ENCODE assay signal across 11 cellular contexts in genomic region chr3:42880183-42880582, GRCh38. TPM values are rescaled to one million over a fixed set of nuclear protein-coding genes. Genes with fewer than 3 reads are reported as not detected.
DNase-seq lines count a peak whose midpoint lies in the region; ATAC-seq, FAIRE-seq and TF ChIP-seq lines count a peak whose summit lies in the region.
"Had no signal": no experiment of that assay in that cellular context is flagged by ENCODE, and none has a peak within 500 bp of the region (broad histone marks: within the 10 kb centered on the region; RNA-seq: fewer than 3 reads in every experiment).

No MANE protein-coding gene starts in this region.

- intact Hi-C loops in HepG2 (cut with micrococcal nuclease; ENCODE audit: unreplicated experiment) = loop anchor here (2.0 kb wide), 2 partner anchors 41 to 99 kb away; no protein-coding TSS in a partner anchor
- intact Hi-C loops in mammary epithelial cell (cut with micrococcal nuclease) = loop anchor here (2.0 to 5.0 kb wide), 2 partner anchors 41 to 333 kb away; no protein-coding TSS in a partner anchor
- intact Hi-C loops in vagina (cut with DNase I) = loop anchor here (5.0 kb wide), 2 partner anchors 48 to 98 kb away; no protein-coding TSS in a partner anchor

- BruUV-seq in HepG2 (replicated peaks; lab: Mats Ljungman, UMichigan) = no TSS peak
- BruUV-seq in mammary epithelial cell (replicated peaks; lab: Mats Ljungman, UMichigan) = no TSS peak

- H3K9ac ChIP-seq in liver (ENCODE audit: low read depth in 1 of 2, low read length in 2 of 2) (no peak overlapping the region), HepG2 (ENCODE audit: insufficient read depth, low read depth, low read length) (no peak overlapping the region), mammary epithelial cell (ENCODE audit: insufficient read depth, low read length) (no peak overlapping the region), mucosa of rectum (ENCODE audit: low read depth in 1 of 2, low read length in 2 of 2) (peak overlapping the region in 1 of 2 donors; percentile 57)

- H3K27ac ChIP-seq in liver (ENCODE audit: low read depth in 1 of 2, low read length in 2 of 2) (peak overlapping the region; percentile 87 to 91), HepG2 (ENCODE audit: extremely low read length, insufficient read depth, low read length) (no peak overlapping the region), mammary epithelial cell (ENCODE audit: insufficient read depth, low read depth, low read length) (no peak overlapping the region), mucosa of rectum (ENCODE audit: low read depth in 2 of 2, low read length in 2 of 2) (no peak overlapping the region), vagina (peak overlapping the region; percentile 78)
- H3K27ac ChIP-seq: pancreas had no signal

- H3K9me3 ChIP-seq in liver (ENCODE audit: control insufficient read depth in 4 of 4, low read length in 3 of 4) (no peaks in the 10 kb centered on the region), HepG2 (ENCODE audit: low read length) (no peaks in the 10 kb centered on the region), mammary epithelial cell (replicated peaks; ENCODE audit: insufficient read depth, low read length) (no peaks in the 10 kb centered on the region), mucosa of rectum (ENCODE audit: control insufficient read depth in 2 of 2, low read length in 2 of 2) (no peaks in the 10 kb centered on the region), vagina (no peaks in the 10 kb centered on the region)
- H3K9me3 ChIP-seq: pancreas had no signal

- no peak for FAIRE-seq in HepG2 (lab: Jason Lieb, UNC)
- FAIRE-seq: pancreas had no signal

- WGBS in liver = 90% methylated on average over 9 of the region's 9 CpGs
- WGBS in HepG2 (ENCODE audit: low lambda C conversion rate) = 93% methylated on average over 9 of the region's 9 CpGs
- WGBS in mammary epithelial cell (ENCODE audit: low coverage, missing lambda C conversion rate) = 73% methylated on average over 8 of the region's 9 CpGs

- DNase-seq in HepG2 (ENCODE audit: low spot score) (no peak), mammary epithelial cell (no peak), vagina (ENCODE audit: extremely low spot score in 2 of 2) (no peak), NCI-H1436 (lab: John Stamatoyannopoulos, UW) (no peak)
- no peak for DNase-seq in stimulated activated naive CD4-positive, alpha-beta T cell treated with Interleukin-2 at 50 U/mL for 16 hours (lab: John Stamatoyannopoulos, UW)

- H3K4me1 ChIP-seq in liver (ENCODE audit: control insufficient read depth in 4 of 4, insufficient read depth in 4 of 4, low read length in 3 of 4) = peaks cover 5 to 38% (median 22%) of the 10 kb centered on the region in 4 donors
- H3K4me1 ChIP-seq in HepG2 (ENCODE audit: insufficient read depth, low read length) = peaks cover 58% of the 10 kb centered on the region
- H3K4me1 ChIP-seq in mammary epithelial cell (ENCODE audit: insufficient read depth, low read length) = peaks cover 10% of the 10 kb centered on the region
- peaks cover 2 to 4% of the 10 kb centered on the region in 2 donors for H3K4me1 ChIP-seq in mucosa of rectum (ENCODE audit: control insufficient read depth in 2 of 2, insufficient read depth in 2 of 2, low read length in 2 of 2)
- H3K4me1 ChIP-seq in vagina = peaks cover 10% of the 10 kb centered on the region

- TF ChIP-seq EP300 in HepG2 (IDR thresholded peaks at IDR 0.05; ENCODE audit: low read depth in 2 of 2, low read length in 2 of 2) (no peak), HepG2 (CRISPR knock-in tag; IDR thresholded peaks at IDR 0.05; ENCODE audit: borderline replicate concordance) (no peak)

- H3K79me2 ChIP-seq in HepG2 (ENCODE audit: insufficient read depth, low read length) (no peaks in the 10 kb centered on the region), mammary epithelial cell (ENCODE audit: insufficient read depth, low read length) (no peaks in the 10 kb centered on the region)

- no peak for TF ChIP-seq POLR2A in HepG2 (IDR thresholded peaks at IDR 0.05; ENCODE audit: insufficient read depth in 1 of 2, low read depth in 2 of 2, low read length in 2 of 2)
- no peak for TF ChIP-seq POLR2A in vagina (IDR thresholded peaks at IDR 0.05)

- ATAC-seq in HepG2 (no peak), HG03521 (IDR thresholded peaks at IDR 0.05; ENCODE audit: unreplicated experiment) (no peak)

- POLR2A ChIA-PET in HepG2 (lab: Yijun Ruan, JAX) = no interaction called here

- dilution Hi-C loops in mammary epithelial cell (cut with HindIII; ENCODE audit: low sequenced_read_pairs) = no loop called here

- no peak for TF ChIP-seq CTCF in liver (IDR thresholded peaks at IDR 0.05; ENCODE audit: low read depth, low read length, missing input control)
- no peak for TF ChIP-seq CTCF in HepG2 (CRISPR knock-in tag; IDR thresholded peaks at IDR 0.05)
- TF ChIP-seq CTCF in mammary epithelial cell (conservative IDR thresholded peaks at IDR 0.05 in 1 of 2, IDR thresholded peaks at IDR 0.05 in 1 of 2; ENCODE audit: extremely low read depth in 1 of 2, insufficient read depth in 1 of 2, low read depth in 1 of 2, low read length in 2 of 2) = no peak
- no peak for TF ChIP-seq CTCF in vagina (IDR thresholded peaks at IDR 0.05)

- no peak for TF ChIP-seq RAD21 in liver (IDR thresholded peaks at IDR 0.05)
- no peak for TF ChIP-seq RAD21 in HepG2 (CRISPR knock-in tag; IDR thresholded peaks at IDR 0.05)

- no peaks in the 10 kb centered on the region for H3K27me3 ChIP-seq in liver (ENCODE audit: control insufficient read depth in 4 of 4, insufficient read depth in 4 of 4, low read length in 3 of 4)
- H3K27me3 ChIP-seq in HepG2 (ENCODE audit: control insufficient read depth in 1 of 2, insufficient read depth in 2 of 2, low read length in 2 of 2) = no peaks in the 10 kb centered on the region; a peak in 1 of 5 replicates
- H3K27me3 ChIP-seq in mammary epithelial cell (ENCODE audit: insufficient read depth, low read length) = no peaks in the 10 kb centered on the region
- no peaks in the 10 kb centered on the region for H3K27me3 ChIP-seq in mucosa of rectum (ENCODE audit: control insufficient read depth in 2 of 2, insufficient read depth in 2 of 2, low read length in 2 of 2)
- H3K27me3 ChIP-seq in vagina = no peaks in the 10 kb centered on the region
- H3K27me3 ChIP-seq: pancreas had no signal

- no peaks in the 10 kb centered on the region for H3K36me3 ChIP-seq in liver (ENCODE audit: control insufficient read depth in 4 of 4, insufficient read depth in 3 of 4, low read depth in 1 of 4, low read length in 3 of 4)
- no peaks in the 10 kb centered on the region for H3K36me3 ChIP-seq in HepG2 (replicated peaks in 1 of 2; ENCODE audit: control insufficient read depth in 1 of 2, insufficient read depth in 2 of 2, low read length in 2 of 2)
- no peaks in the 10 kb centered on the region for H3K36me3 ChIP-seq in mammary epithelial cell (ENCODE audit: insufficient read depth, low read length)
- no peaks in the 10 kb centered on the region for H3K36me3 ChIP-seq in mucosa of rectum (ENCODE audit: control insufficient read depth in 2 of 2, insufficient read depth in 2 of 2, low read length in 2 of 2)
- no peaks in the 10 kb centered on the region for H3K36me3 ChIP-seq in vagina
- H3K36me3 ChIP-seq: pancreas had no signal

- CTCF ChIA-PET in HepG2 (lab: Yijun Ruan, JAX; ENCODE audit: low intra/inter-chr PET ratio, low total read pairs) = interaction anchor here (1.2 to 6.1 kb wide), 5 partner anchors 35 to 99 kb away, joined by 3 to 79 read pairs (median 9); no protein-coding TSS in a partner anchor
- CTCF ChIA-PET in mammary epithelial cell (lab: Charles Lee; ENCODE audit: low non-redundant PET) = no interaction called here

- H3K4me2 ChIP-seq in HepG2 (ENCODE audit: low read depth, low read length) (no peak overlapping the region), mammary epithelial cell (ENCODE audit: insufficient read depth, low read depth, low read length) (peak overlapping the region; percentile 98)

- H3K4me3 ChIP-seq in liver (ENCODE audit: low read depth in 1 of 3, low read length in 3 of 3) (peak overlapping the region; percentile 56 to 65 (median 57)), HepG2 (replicated peaks in 1 of 3; ENCODE audit: insufficient read depth in 1 of 3, low read depth in 2 of 3, low read length in 3 of 3) (no peak overlapping the region), mammary epithelial cell (replicated peaks in 1 of 3; ENCODE audit: insufficient read depth in 1 of 3, low read depth in 2 of 3, low read length in 3 of 3) (peak overlapping the region in 2 of 3 experiments; percentile 59 to 71), mucosa of rectum (ENCODE audit: low read length in 2 of 2) (peak overlapping the region; percentile 57 to 74), vagina (peak overlapping the region; percentile 59 to 63)

- in situ Hi-C loops in HepG2 (cut with HindIII; ENCODE audit: extremely low pct_ligation_motif_present, low pct_unique_long_range_greater_than_20kb) (no loop called here), mammary epithelial cell (cut with MboI; ENCODE audit: low sequenced_read_pairs in 2 of 2) (no loop called here)

- no peaks in the 10 kb centered on the region for H4K20me1 ChIP-seq in HepG2 (ENCODE audit: insufficient read depth, low read length)
- H4K20me1 ChIP-seq in mammary epithelial cell (ENCODE audit: insufficient read depth, low read length) = no peaks in the 10 kb centered on the region

- H2AFZ ChIP-seq in HepG2 (ENCODE audit: low read length) (no peak overlapping the region), mammary epithelial cell (ENCODE audit: low read depth, low read length) (peak overlapping the region; percentile 98)

RNA-seq across cellular contexts. Expression of gene CYP8B1, which starts 4.5 kb away (rescaled TPM):
- 100 to 1,000 TPM in 1 of 2 donors, 10 to 100 TPM in 1; 21.2 to 490 TPM for total RNA-seq in liver
- 100 to 1,000 TPM; 218 to 229 TPM for polyA plus RNA-seq in liver
- total RNA-seq in HepG2 (2016; rRNA removed; fragmentation: Illumina TruSeq; extraction: Trizol) = 0.58 and 0.90 TPM in 2 replicates
- total RNA-seq in HepG2 (2016; cell fraction: cytosol; rRNA removed; fragmentation: Illumina TruSeq; extraction: Trizol; ENCODE audit: low read depth) = 0.20 and 0.26 TPM in 2 replicates
- 0.41 and 0.79 TPM in 2 replicates for total RNA-seq in HepG2 (2016; cell fraction: insoluble cytoplasmic fraction; rRNA removed; fragmentation: Illumina TruSeq; extraction: Trizol)
- 0.25 and 0.41 TPM in 2 replicates for total RNA-seq in HepG2 (2016; cell fraction: membrane; rRNA removed; fragmentation: Illumina TruSeq; extraction: Trizol)
- total RNA-seq in HepG2 (2016; cell fraction: nucleus; rRNA removed; fragmentation: Illumina TruSeq; extraction: Trizol) = 1.2 and 1.7 TPM in 2 replicates
- 2.0 and 2.8 TPM in 2 replicates for polyA plus RNA-seq in HepG2 (2011; rRNA removed)
- 1.5 and 2.3 TPM in 2 replicates for polyA plus RNA-seq in HepG2 (2011; cell fraction: cytosol; rRNA removed)
- polyA plus RNA-seq in HepG2 (2011; cell fraction: nucleus; rRNA removed) = 0.79 and 1.8 TPM in 2 replicates
- 2.6 and 4.9 TPM in 2 replicates for polyA plus RNA-seq in HepG2 (2012)
- polyA plus RNA-seq in HepG2 (2016; cell fraction: cytosol; fragmentation: Illumina TruSeq; extraction: Trizol; ENCODE audit: low read depth) = 0.12 and 0.17 TPM in 2 replicates
- polyA plus RNA-seq in HepG2 (2016; cell fraction: insoluble cytoplasmic fraction; fragmentation: Illumina TruSeq; extraction: Trizol; ENCODE audit: low read depth) = 0.52 and 0.73 TPM in 2 replicates
- 0.31 and 0.44 TPM in 2 replicates for polyA plus RNA-seq in HepG2 (2016; cell fraction: membrane; fragmentation: Illumina TruSeq; extraction: Trizol; ENCODE audit: low read depth)
- polyA plus RNA-seq in HepG2 (2016; cell fraction: nucleus; fragmentation: Illumina TruSeq; extraction: Trizol; ENCODE audit: insufficient read depth, low read depth) = 1.5 and 2.0 TPM in 2 replicates
- 4.2 TPM in 1 of 2 replicates, not detected in the other for polyA minus RNA-seq in HepG2 (2011; rRNA and poly(A)+ RNA removed; ENCODE audit: low replicate concordance)
- 2.0 and 3.6 TPM in 2 replicates for polyA minus RNA-seq in HepG2 (2011; cell fraction: cytosol; rRNA and poly(A)+ RNA removed)
- polyA minus RNA-seq in HepG2 (2011; cell fraction: nucleus; rRNA and poly(A)+ RNA removed) = 2.4 and 2.6 TPM in 2 replicates
- not detected for total RNA-seq in mammary epithelial cell
- polyA plus RNA-seq in mammary epithelial cell = not detected
- polyA minus RNA-seq in mammary epithelial cell = not detected
- total RNA-seq in vagina = not detected
- total RNA-seq: dermis blood vessel endothelial cell, temporal lobe had no signal
- polyA plus RNA-seq: pancreas had no signal

RNA-seq across cellular contexts. Expression of gene ZNF662, which starts 25.8 kb away (rescaled TPM):
- total RNA-seq in liver (1 to 10 TPM; 2.8 to 3.9 TPM), HepG2 (2016; rRNA removed; fragmentation: Illumina TruSeq; extraction: Trizol) (not detected in 2 replicates), mammary epithelial cell (1 to 10 TPM in 1 of 2 donors, under 1 TPM in 1; 0.47 to 3.8 TPM), vagina (6.6 TPM)
- polyA plus RNA-seq in liver (1 to 10 TPM; 2.2 to 2.5 TPM), HepG2 (2011; rRNA removed) (0.05 TPM in 1 of 2 replicates, not detected in the other), mammary epithelial cell (0.12 TPM)
- total RNA-seq in HepG2 (2016; cell fraction: cytosol; rRNA removed; fragmentation: Illumina TruSeq; extraction: Trizol; ENCODE audit: low read depth) = not detected in 2 replicates
- 0.02 TPM in 1 of 2 replicates, not detected in the other for total RNA-seq in HepG2 (2016; cell fraction: insoluble cytoplasmic fraction; rRNA removed; fragmentation: Illumina TruSeq; extraction: Trizol)
- not detected in 2 replicates for total RNA-seq in HepG2 (2016; cell fraction: membrane; rRNA removed; fragmentation: Illumina TruSeq; extraction: Trizol)
- total RNA-seq in HepG2 (2016; cell fraction: nucleus; rRNA removed; fragmentation: Illumina TruSeq; extraction: Trizol) = not detected in 2 replicates
- not detected in 2 replicates for polyA plus RNA-seq in HepG2 (2011; cell fraction: cytosol; rRNA removed)
- not detected in 2 replicates for polyA plus RNA-seq in HepG2 (2011; cell fraction: nucleus; rRNA removed)
- polyA plus RNA-seq in HepG2 (2012) = not detected in 2 replicates
- not detected in 2 replicates for polyA plus RNA-seq in HepG2 (2016; cell fraction: cytosol; fragmentation: Illumina TruSeq; extraction: Trizol; ENCODE audit: low read depth)
- polyA plus RNA-seq in HepG2 (2016; cell fraction: insoluble cytoplasmic fraction; fragmentation: Illumina TruSeq; extraction: Trizol; ENCODE audit: low read depth) = not detected in 2 replicates
- not detected in 2 replicates for polyA plus RNA-seq in HepG2 (2016; cell fraction: membrane; fragmentation: Illumina TruSeq; extraction: Trizol; ENCODE audit: low read depth)
- not detected in 2 replicates for polyA plus RNA-seq in HepG2 (2016; cell fraction: nucleus; fragmentation: Illumina TruSeq; extraction: Trizol; ENCODE audit: insufficient read depth, low read depth)
- polyA minus RNA-seq in HepG2 (2011; rRNA and poly(A)+ RNA removed; ENCODE audit: low replicate concordance) = not detected in 2 replicates
- polyA minus RNA-seq in HepG2 (2011; cell fraction: cytosol; rRNA and poly(A)+ RNA removed) = not detected in 2 replicates
- polyA minus RNA-seq in HepG2 (2011; cell fraction: nucleus; rRNA and poly(A)+ RNA removed) = 0.26 and 0.50 TPM in 2 replicates
- not detected for polyA minus RNA-seq in mammary epithelial cell

Comparison
In these comparisons a context has a peak if more than half of its experiments do, and no peak if none do; other contexts are left out.
1. H3K27ac ChIP-seq: peak in liver (2 of 2) and vagina (single experiment); none in HepG2 (single experiment), mammary epithelial cell (single experiment) and mucosa of rectum (0 of 2).
2. H3K4me3 ChIP-seq: peak in liver (3 of 3), mammary epithelial cell (2 of 3), mucosa of rectum (2 of 2) and vagina (2 of 2); none in HepG2 (0 of 3).
3. RNA of gene CYP8B1, which starts 4.5 kb away (total RNA-seq): 21.2 to 490 TPM in liver; 0.20 to 1.7 TPM in HepG2, not detected in mammary epithelial cell and not detected in vagina (single experiment); every median in the first group is over 4 times any median in the second.